Comparison of ENCODE assay signal across 8 cellular contexts in genomic region chr16:89909777-89910716, GRCh38. TPM values are rescaled to one million over a fixed set of nuclear protein-coding genes. Genes with fewer than 3 reads are reported as not detected.
DNase-seq lines count a peak whose midpoint lies in the region; ATAC-seq and TF ChIP-seq lines count a peak whose summit lies in the region.

No MANE protein-coding gene starts in this region.

- no peaks in the 10 kb centered on the region for H3K27me3 ChIP-seq in CD8-positive, alpha-beta T cell (ENCODE audit: insufficient read depth, low read length)
- H3K27me3 ChIP-seq in foreskin keratinocyte = no peaks in the 10 kb centered on the region

- no peaks in the 10 kb centered on the region for H3K27me3 Mint-ChIP-seq in CD8-positive, alpha-beta T cell (ENCODE audit: low read depth)
- no peaks in the 10 kb centered on the region for H3K27me3 Mint-ChIP-seq in type B pancreatic cell

- peak; percentile 77 for TF ChIP-seq CTCF in CD8-positive, alpha-beta T cell (IDR thresholded peaks at IDR 0.05)
- TF ChIP-seq CTCF in foreskin keratinocyte (conservative IDR thresholded peaks at IDR 0.05) (peak; percentile 94), type B pancreatic cell (conservative IDR thresholded peaks at IDR 0.05) (peak; percentile 90)

- intact Hi-C loops in CD8-positive, alpha-beta T cell (cut with DNase I, micrococcal nuclease) = loop anchor here (1.0 to 2.0 kb wide), 3 partner anchors 204 to 210 kb away; partner anchors contain the start of gene SPATA2L (in 1 of the 2)

- no peaks in the 10 kb centered on the region for H3K9me3 ChIP-seq in CD8-positive, alpha-beta T cell (ENCODE audit: low read length)

- H3K4me3 ChIP-seq in CD8-positive, alpha-beta T cell (ENCODE audit: low read depth, low read length) = no peak overlapping the region

- peak; percentile 83 for ATAC-seq in CD8-positive, alpha-beta T cell
- ATAC-seq in foreskin keratinocyte = peak; percentile 80
- ATAC-seq in GM18873 (IDR thresholded peaks at IDR 0.05; ENCODE audit: low FRiP score, unreplicated experiment) = no peak

- peak; percentile 43 to 80 (median 68) for DNase-seq in CD8-positive, alpha-beta T cell
- DNase-seq in HK-2 (ENCODE audit: unreplicated experiment) (peak; percentile 55), SHP77 treated with DMSO at 0.1 percent for 48 hours (lab: John Stamatoyannopoulos, UW) (peak; percentile 58), activated gamma-delta T cell treated with Interleukin-2 at 50 U/mL for 16 hours (peak; percentile 63), foreskin keratinocyte (peak; percentile 16 to 47), nucleus accumbens (lab: John Stamatoyannopoulos, UW) (peak in 53 of 56 donors; percentile 13 to 90 (median 67)), type B pancreatic cell (ENCODE audit: extremely low spot score, unreplicated experiment) (no peak)

- H3K36me3 ChIP-seq in CD8-positive, alpha-beta T cell (ENCODE audit: insufficient read depth, low read length) = peaks cover 25% of the 10 kb centered on the region

- H3K9me3 Mint-ChIP-seq in CD8-positive, alpha-beta T cell = no peaks in the 10 kb centered on the region
- no peaks in the 10 kb centered on the region for H3K9me3 Mint-ChIP-seq in type B pancreatic cell

- no peak overlapping the region for H3K27ac ChIP-seq in CD8-positive, alpha-beta T cell (ENCODE audit: low read depth, low read length)
- H3K27ac ChIP-seq in foreskin keratinocyte = no peak overlapping the region

- peaks cover 38% of the 10 kb centered on the region for H3K36me3 Mint-ChIP-seq in CD8-positive, alpha-beta T cell
- H3K36me3 Mint-ChIP-seq in type B pancreatic cell = peaks cover 17% of the 10 kb centered on the region

- no peak overlapping the region for H3K4me3 Mint-ChIP-seq in CD8-positive, alpha-beta T cell
- no peak overlapping the region for H3K4me3 Mint-ChIP-seq in type B pancreatic cell

- POLR2A ChIA-PET in CD8-positive, alpha-beta T cell (lab: Charles Lee) = interaction anchor here (0.9 to 1.7 kb wide), 5 partner anchors 9 to 349 kb away, joined by 3 to 6 read pairs (median 3); partner anchors contain the start of gene TCF25

- H3K27ac Mint-ChIP-seq in CD8-positive, alpha-beta T cell = no peak overlapping the region
- peak overlapping the region; percentile 36 for H3K27ac Mint-ChIP-seq in type B pancreatic cell

- H3K4me1 Mint-ChIP-seq in CD8-positive, alpha-beta T cell (ENCODE audit: low read depth) = peaks cover 5% of the 10 kb centered on the region
- H3K4me1 Mint-ChIP-seq in type B pancreatic cell (ENCODE audit: unreplicated experiment) = no peaks in the 10 kb centered on the region

- peaks cover 4% of the 10 kb centered on the region for H3K4me1 ChIP-seq in CD8-positive, alpha-beta T cell (ENCODE audit: insufficient read depth, low read length)
- H3K4me1 ChIP-seq in foreskin keratinocyte = no peaks in the 10 kb centered on the region

- CTCF ChIA-PET in CD8-positive, alpha-beta T cell (lab: Charles Lee) = interaction anchor here (0.6 to 3.9 kb wide), 30 partner anchors 9 to 213 kb away, joined by 3 to 22 read pairs (median 4); partner anchors contain the start of genes DEF8, TCF25 and TUBB3

RNA-seq across cellular contexts. Expression of gene MC1R, which starts 8.6 kb away (rescaled TPM):
- 1 to 10 TPM; 5.4 to 6.4 TPM for total RNA-seq in CD8-positive, alpha-beta T cell
- total RNA-seq in foreskin keratinocyte = 1.4 and 2.8 TPM in 2 replicates
- polyA plus RNA-seq in foreskin keratinocyte = 1.3 and 2.1 TPM in 2 replicates
- total RNA-seq in type B pancreatic cell (ENCODE audit: low replicate concordance) = 3.6 and 3.8 TPM in 2 replicates

RNA-seq across cellular contexts. Expression of gene TUBB3, which starts 13.1 kb away (rescaled TPM):
- total RNA-seq in CD8-positive, alpha-beta T cell = under 1 TPM; 0.62 to 0.86 TPM
- total RNA-seq in foreskin keratinocyte (29.0 and 60.8 TPM in 2 replicates), type B pancreatic cell (ENCODE audit: low replicate concordance) (62.0 and 91.4 TPM in 2 replicates)
- 31.4 and 65.5 TPM in 2 replicates for polyA plus RNA-seq in foreskin keratinocyte

RNA-seq across cellular contexts. Expression of gene TCF25, which starts 36.7 kb away (rescaled TPM):
- 100 to 1,000 TPM; 355 to 421 TPM for total RNA-seq in CD8-positive, alpha-beta T cell
- total RNA-seq in foreskin keratinocyte = 89.1 and 93.4 TPM in 2 replicates
- 84.8 and 92.9 TPM in 2 replicates for polyA plus RNA-seq in foreskin keratinocyte
- 170 and 184 TPM in 2 replicates for total RNA-seq in type B pancreatic cell (ENCODE audit: low replicate concordance)

RNA-seq across cellular contexts. Expression of gene DEF8, which starts 38.5 kb away (rescaled TPM):
- 10 to 100 TPM; 27.1 to 30.0 TPM for total RNA-seq in CD8-positive, alpha-beta T cell
- total RNA-seq in foreskin keratinocyte (87.8 and 90.1 TPM in 2 replicates), type B pancreatic cell (ENCODE audit: low replicate concordance) (61.0 and 63.5 TPM in 2 replicates)
- 111 TPM in 2 replicates for polyA plus RNA-seq in foreskin keratinocyte

Comparison
In these comparisons a context has a peak if more than half of its experiments do, and no peak if none do; other contexts are left out.
1. RNA of gene TUBB3, which starts 13.1 kb away (total RNA-seq): 62.0 to 91.4 TPM in type B pancreatic cell and 29.0 to 60.8 TPM in foreskin keratinocyte; 0.62 to 0.86 TPM in CD8-positive, alpha-beta T cell; every median in the first group is over 10 times any median in the second.
2. Peak in every context shown above with its lines, with median percentiles within 50 percentile points of each other: CTCF ChIP-seq.